In the genomic region with DNA sequence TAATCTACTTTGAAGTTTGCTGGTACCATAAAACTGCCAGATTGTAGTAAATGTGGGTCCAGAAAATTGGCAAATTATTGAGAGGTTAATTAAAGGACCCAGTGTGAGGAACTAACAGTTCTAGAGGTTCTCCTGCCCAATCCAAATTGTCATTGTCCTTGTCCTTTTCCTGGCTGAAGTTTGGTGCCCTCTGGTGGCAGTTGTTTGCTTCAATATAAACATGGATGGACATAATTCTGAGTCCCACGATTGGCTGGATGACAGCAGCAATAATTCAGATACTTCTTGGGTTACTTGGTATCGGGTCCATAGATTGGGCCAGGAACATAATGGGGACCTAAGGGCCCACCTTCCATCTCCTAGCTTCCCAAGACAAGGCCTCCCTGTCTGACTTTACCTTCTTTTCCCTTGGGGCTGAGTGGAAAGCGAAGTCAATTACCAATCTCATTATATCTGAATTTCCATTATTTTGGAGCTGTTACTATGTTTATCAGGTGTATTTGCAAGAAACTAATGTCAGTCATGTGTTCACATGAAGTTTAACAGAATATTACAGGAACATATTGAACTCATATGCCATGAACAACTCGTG, we compare ENCODE assay signal across 8 cellular contexts. TPM values are rescaled to one million over a fixed set of nuclear protein-coding genes. Genes with fewer than 3 reads are reported as not detected.
DNase-seq lines count a peak whose midpoint lies in the region; ATAC-seq and TF ChIP-seq lines count a peak whose summit lies in the region.

No MANE protein-coding gene starts in this region.

- no peaks in the 10 kb centered on the region for H3K9me3 ChIP-seq in transverse colon

- H3K4me3 Mint-ChIP-seq in naive thymus-derived CD8-positive, alpha-beta T cell, result peak overlapping the region in 1 of 10 donors; percentile 0

- no peak overlapping the region for H3K27ac ChIP-seq in transverse colon

- H3K36me3 ChIP-seq in transverse colon, result peaks cover 0 to 51% (median 19%) of the 10 kb centered on the region in 4 donors

- POLR2A ChIA-PET in naive thymus-derived CD8-positive, alpha-beta T cell (lab: Charles Lee), result interaction anchor here (0.7 to 1.4 kb wide), 4 partner anchors 49 to 338 kb away, joined by 3 to 6 read pairs (median 4); no protein-coding TSS in a partner anchor

- no peak for TF ChIP-seq EP300 in transverse colon (IDR thresholded peaks at IDR 0.05; ENCODE audit: low read depth)

- no peaks in the 10 kb centered on the region for H3K27me3 Mint-ChIP-seq in naive thymus-derived CD8-positive, alpha-beta T cell

- peak; percentile 74 for DNase-seq in Ammon's horn (ENCODE audit: low spot score)
- no peak for DNase-seq in HFF-Myc (ENCODE audit: extremely low read depth, low read depth)
- peak; percentile 79 for DNase-seq in NCI-H82 (lab: John Stamatoyannopoulos, UW)
- DNase-seq in activated CD8-positive, alpha-beta memory T cell treated with anti-CD3 and anti-CD28 coated beads for 1 hour (ENCODE audit: extremely low read depth in 1 of 2, low read depth in 1 of 2), result peak; percentile 21 to 30
- peak; percentile 26 for DNase-seq in epidermal melanocyte (ENCODE audit: insufficient read length, low spot score)
- peak; percentile 21 to 71 (median 53) for DNase-seq in naive thymus-derived CD8-positive, alpha-beta T cell
- peak; percentile 65 for DNase-seq in transverse colon

- TF ChIP-seq CTCF in HFF-Myc (IDR thresholded peaks at IDR 0.05; ENCODE audit: low read depth, low read length, missing control alignments) (peak; percentile 80), transverse colon (IDR thresholded peaks at IDR 0.05) (peak; percentile 59 to 69 (median 62))

- no peak overlapping the region for H3K4me3 ChIP-seq in HFF-Myc (replicated peaks; ENCODE audit: low read depth, low read length)
- H3K4me3 ChIP-seq in transverse colon, result no peak overlapping the region

- no peak for ATAC-seq in naive thymus-derived CD8-positive, alpha-beta T cell
- ATAC-seq in GM21717 (IDR thresholded peaks at IDR 0.05; ENCODE audit: unreplicated experiment), result no peak

- peaks cover 0 to 23% (median 1%) of the 10 kb centered on the region in 4 donors for H3K4me1 ChIP-seq in transverse colon

- H3K27me3 ChIP-seq in transverse colon, result no peaks in the 10 kb centered on the region

- intact Hi-C loops in transverse colon (cut with DNase I; ENCODE audit: low total_unique reads), result no loop called here

- in situ Hi-C loops in transverse colon (cut with MboI; ENCODE audit: low pct_ligation_motif_present in 1 of 4, low pct_unique_long_range_greater_than_20kb in 1 of 4, low sequenced_read_pairs in 3 of 4), result loop anchor here in 1 of 4 donors (10.0 kb wide), 1 partner anchor 124 kb away; no protein-coding TSS in a partner anchor

- peak overlapping the region in 9 of 10 donors; percentile 54 to 85 (median 65) for H3K27ac Mint-ChIP-seq in naive thymus-derived CD8-positive, alpha-beta T cell

- 59 to 60% methylated on average over 4 of the region's 4 CpGs for WGBS in transverse colon (ENCODE audit: low coverage in 1 of 2), 2 donors

- H3K9me3 Mint-ChIP-seq in naive thymus-derived CD8-positive, alpha-beta T cell, result no peaks in the 10 kb centered on the region

- peaks cover 26 to 59% (median 56%) of the 10 kb centered on the region in 4 donors for H3K4me1 Mint-ChIP-seq in naive thymus-derived CD8-positive, alpha-beta T cell

- TF ChIP-seq POLR2A in transverse colon (IDR thresholded peaks at IDR 0.05), result no peak

- H3K36me3 Mint-ChIP-seq in naive thymus-derived CD8-positive, alpha-beta T cell, result peaks cover 13 to 85% (median 26%) of the 10 kb centered on the region in 3 donors

RNA-seq across cellular contexts. Expression of gene GARRE1, which starts 33.8 kb away (rescaled TPM):
- 10 to 100 TPM; 41.5 to 53.7 TPM for total RNA-seq in naive thymus-derived CD8-positive, alpha-beta T cell
- 1 to 10 TPM; 5.4 to 6.3 (median 5.6) TPM for polyA plus RNA-seq in naive thymus-derived CD8-positive, alpha-beta T cell
- 10 to 100 TPM; 16.7 to 27.8 (median 22.7) TPM for total RNA-seq in transverse colon

RNA-seq across cellular contexts. Expression of gene LSM14A, which starts 48.3 kb away (rescaled TPM):
- 100 to 1,000 TPM; 196 to 209 TPM for total RNA-seq in naive thymus-derived CD8-positive, alpha-beta T cell
- 100 to 1,000 TPM; 163 to 193 (median 172) TPM for polyA plus RNA-seq in naive thymus-derived CD8-positive, alpha-beta T cell
- 100 to 1,000 TPM in 3 of 4 donors, 10 to 100 TPM in 1; 88.4 to 211 (median 119) TPM for total RNA-seq in transverse colon
